ENCODE assay signal across 2 cellular contexts in genomic region chr5:176360894-176361436, GRCh38.
TF ChIP-seq lines count a peak whose summit lies in the region.

No MANE protein-coding gene starts in this region.

TF ChIP-seq in IMR-90, 13 proteins besides CTCF, POLR2A, EP300 and RAD21:
- TF ChIP-seq CHD1 (IDR thresholded peaks at IDR 0.05; ENCODE audit: low read depth, low read length) = no peak
- TF ChIP-seq USF2 (IDR thresholded peaks at IDR 0.05; ENCODE audit: low read depth, low read length) = no peak
- no peak for TF ChIP-seq CEBPB (IDR thresholded peaks at IDR 0.05; ENCODE audit: low read depth, low read length)
- no peak for TF ChIP-seq MAFK (IDR thresholded peaks at IDR 0.05; ENCODE audit: low read depth, low read length)
- TF ChIP-seq FOS (IDR thresholded peaks at IDR 0.05; ENCODE audit: low read depth, low read length) = no peak
- TF ChIP-seq MAZ (IDR thresholded peaks at IDR 0.05; ENCODE audit: borderline replicate concordance, low read depth, low read length) = no peak
- no peak for TF ChIP-seq RCOR1 (IDR thresholded peaks at IDR 0.05; ENCODE audit: insufficient replicate concordance, low read length)
- no peak for TF ChIP-seq ELK1 (IDR thresholded peaks at IDR 0.05; ENCODE audit: borderline replicate concordance, low read depth, low read length)
- no peak for TF ChIP-seq SMC3 (IDR thresholded peaks at IDR 0.05; ENCODE audit: low read depth, low read length)
- TF ChIP-seq MXI1 (IDR thresholded peaks at IDR 0.05; ENCODE audit: borderline replicate concordance, low read depth, low read length) = no peak
- no peak for TF ChIP-seq BHLHE40 (IDR thresholded peaks at IDR 0.05; ENCODE audit: low read depth, low read length)
- TF ChIP-seq NFE2L2 (IDR thresholded peaks at IDR 0.05; ENCODE audit: low read depth, low read length) = no peak

TF ChIP-seq in GM12878, 131 proteins besides CTCF, POLR2A, EP300 and RAD21:
- TF ChIP-seq SUZ12 (IDR thresholded peaks at IDR 0.05; ENCODE audit: unreplicated experiment) = no peak
